8 cellular contexts compared by ENCODE assay signal in the genomic region with DNA sequence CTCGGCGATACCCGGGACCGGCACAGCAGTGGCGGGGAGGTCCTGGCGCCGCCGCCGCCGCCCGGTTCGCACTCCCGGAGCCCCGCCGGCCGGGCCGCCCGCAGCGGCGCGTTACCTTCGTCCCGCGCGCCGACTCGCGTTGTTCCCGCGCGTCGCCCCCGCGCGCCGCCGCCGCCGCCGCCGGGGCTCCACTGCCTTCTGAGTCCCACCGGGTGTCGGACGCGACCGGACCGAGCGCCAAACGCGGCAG. TPM values are rescaled to one million over a fixed set of nuclear protein-coding genes. Genes with fewer than 3 reads are reported as not detected.
DNase-seq lines count a peak whose midpoint lies in the region; ATAC-seq, FAIRE-seq and TF ChIP-seq lines count a peak whose summit lies in the region.

A gene (minus strand): TSS at position 243 of the 250 bp plus-strand sequence. CDS start 36,993 bp downstream, outside the sequence.

- H3K4me3 ChIP-seq in gastroesophageal sphincter: peak within 1 kb of the TSS; percentile 45 to 95
- peak within 1 kb of the TSS; percentile 96 to 97 for H3K4me3 ChIP-seq in small intestine (ENCODE audit: low read depth in 1 of 2, low read length in 2 of 2)

- peak within 1 kb of the TSS; percentile 99 for H3K27ac Mint-ChIP-seq in T-helper 2 cell treated with Interferon-gamma antibody and Interleukin-4, amounts not matched to agents 5 μg/mL and 100 μg/mL, for 36 hours

- H3K4me1 ChIP-seq in gastroesophageal sphincter: peaks cover 0 to 16% (median 0%) of the 10 kb centered on the region in 3 donors
- no peaks in the 10 kb centered on the region for H3K4me1 ChIP-seq in small intestine (ENCODE audit: control insufficient read depth in 2 of 2, insufficient read depth in 1 of 2, low read depth in 1 of 2, low read length in 1 of 2)

- peak within 1 kb of the TSS; percentile 97 for H3K4me3 Mint-ChIP-seq in T-helper 2 cell treated with Interferon-gamma antibody and Interleukin-4, amounts not matched to agents 5 μg/mL and 100 μg/mL, for 36 hours

- H3K36me3 ChIP-seq in gastroesophageal sphincter (no peaks in the 10 kb centered on the region), small intestine (ENCODE audit: control insufficient read depth in 2 of 2, insufficient read depth in 2 of 2, low read length in 2 of 2) (no peaks in the 10 kb centered on the region)

- FAIRE-seq in small intestine (lab: Jason Lieb, UNC): no peak

- TF ChIP-seq EP300 in gastroesophageal sphincter (IDR thresholded peaks at IDR 0.05): no peak

- DNase-seq in T-helper 2 cell treated with Interferon-gamma antibody and Interleukin-4, amounts not matched to agents 5 μg/mL and 100 μg/mL, for 36 hours (ENCODE audit: low spot score): no peak
- DNase-seq in small intestine (no peak), GOT3 (lab: John Stamatoyannopoulos, UW) (no peak), NCI-H1105 treated with DMSO at 0.1 percent for 48 hours (lab: John Stamatoyannopoulos, UW) (no peak)
- DNase-seq in activated effector memory CD4-positive, alpha-beta T cell treated with anti-CD3 and anti-CD28 coated beads, Interleukin-2, amount 50 U/mL, for 16 hours: no peak

- H3K27me3 ChIP-seq in gastroesophageal sphincter (peaks cover 31% of the 10 kb centered on the region), small intestine (ENCODE audit: control insufficient read depth in 2 of 2, insufficient read depth in 2 of 2, low read length in 2 of 2) (no peaks in the 10 kb centered on the region)

- no peaks in the 10 kb centered on the region for H3K9me3 Mint-ChIP-seq in T-helper 2 cell treated with Interferon-gamma antibody and Interleukin-4, amounts not matched to agents 5 μg/mL and 100 μg/mL, for 36 hours

- ATAC-seq in HG02678 (IDR thresholded peaks at IDR 0.05; ENCODE audit: unreplicated experiment) (peak; percentile 27), gastroesophageal sphincter (peak; percentile 44)

- TF ChIP-seq POLR2A in GM15510 (IDR thresholded peaks at IDR 0.05; ENCODE audit: borderline replicate concordance, extremely low read depth, insufficient read length) (peak; percentile 91), gastroesophageal sphincter (IDR thresholded peaks at IDR 0.05) (no peak)

- no peaks in the 10 kb centered on the region for H3K9me3 ChIP-seq in gastroesophageal sphincter
- no peaks in the 10 kb centered on the region for H3K9me3 ChIP-seq in small intestine (ENCODE audit: control insufficient read depth, low read depth)

- WGBS in gastroesophageal sphincter (ENCODE audit: low coverage in 1 of 2), 2 donors: no CpG with 5 or more reads among the region's 50 CpGs
- WGBS in small intestine, 3 donors: 0 to 1% (median 0%) methylated on average over 16 to 50 of the region's 50 CpGs

- peaks cover 32% of the 10 kb centered on the region for H3K4me1 Mint-ChIP-seq in T-helper 2 cell treated with Interferon-gamma antibody and Interleukin-4, amounts not matched to agents 5 μg/mL and 100 μg/mL, for 36 hours (ENCODE audit: low read depth)

- TF ChIP-seq CTCF in gastroesophageal sphincter (IDR thresholded peaks at IDR 0.05): no peak

- H3K27me3 Mint-ChIP-seq in T-helper 2 cell treated with Interferon-gamma antibody and Interleukin-4, amounts not matched to agents 5 μg/mL and 100 μg/mL, for 36 hours (ENCODE audit: low read depth): no peaks in the 10 kb centered on the region

- H3K36me3 Mint-ChIP-seq in T-helper 2 cell treated with Interferon-gamma antibody and Interleukin-4, amounts not matched to agents 5 μg/mL and 100 μg/mL, for 36 hours (ENCODE audit: low read depth): peaks cover 24% of the 10 kb centered on the region

- H3K27ac ChIP-seq in gastroesophageal sphincter: peak within 1 kb of the TSS; percentile 36 to 97 (median 92)
- H3K27ac ChIP-seq in small intestine (ENCODE audit: low read depth in 1 of 2, low read length in 1 of 2): peak within 1 kb of the TSS; percentile 96 to 99

RNA-seq across cellular contexts. Expression of the gene that starts here (rescaled TPM):
- 1 to 10 TPM in 1 of 4 donors, under 1 TPM in 3; 0.62 to 1.5 (median 0.65) TPM for total RNA-seq in gastroesophageal sphincter
- 10 to 100 TPM in 1 of 3 donors, 1 to 10 TPM in 2; 5.4 to 16.2 (median 5.6) TPM for polyA plus RNA-seq in small intestine
